Comparison of ENCODE assay signal across 23 cellular contexts in genomic region chr7:115044224-115044623, GRCh38.
DNase-seq lines count a peak whose midpoint lies in the region; ATAC-seq, FAIRE-seq and TF ChIP-seq lines count a peak whose summit lies in the region.
"Had no signal": no experiment of that assay in that cellular context is flagged by ENCODE, and none has a peak within 500 bp of the region (broad histone marks: within the 10 kb centered on the region; RNA-seq: fewer than 3 reads in every experiment).

No MANE protein-coding gene starts in this region.

- no peak overlapping the region for H3K4me3 ChIP-seq in PC-9
- H3K4me3 ChIP-seq: BLaER1 treated with 17β-estradiol and CSF1 and Interleukin-3, amounts not matched to agents 10 nM and 100 nM; GM23338; HAP-1 had no signal

- BruUV-seq in PC-9 (replicated peaks; lab: Mats Ljungman, UMichigan): no TSS peak

- ATAC-seq in left lobe of liver: peak; percentile 71
- ATAC-seq: GM23338 had no signal

- H3K9me3 Mint-ChIP-seq in activated CD4-positive, alpha-beta memory T cell treated with anti-CD3 and anti-CD28 coated beads for 36 hours: no peaks in the 10 kb centered on the region
- H3K9me3 Mint-ChIP-seq: CD14-positive monocyte; CD4-positive, alpha-beta T cell; HFFc6 had no signal

- no peaks in the 10 kb centered on the region for H3K4me1 Mint-ChIP-seq in activated CD4-positive, alpha-beta memory T cell treated with anti-CD3 and anti-CD28 coated beads for 36 hours (ENCODE audit: low read depth)
- H3K4me1 Mint-ChIP-seq: CD8-positive, alpha-beta memory T cell had no signal

- peak overlapping the region; percentile 43; the same call in 1 of the 2 replicates for H3K27ac ChIP-seq in PC-9
- H3K27ac ChIP-seq: BLaER1 treated with 17β-estradiol and CSF1 and Interleukin-3, amounts not matched to agents 10 nM and 100 nM had no signal

- FAIRE-seq in A204.1 (lab: Jason Lieb, UNC): peak; percentile 92
- FAIRE-seq: D721Med, GM12891, GM18507 had no signal

- 0 out of 2 replicates have a peak, but pooled peaks cover 7% of the 10 kb centered on the region for H3K4me1 ChIP-seq in PC-9 (replicated peaks; ENCODE audit: insufficient read depth)
- H3K4me1 ChIP-seq: BE2C; BLaER1 treated with 17β-estradiol and CSF1 and Interleukin-3, amounts not matched to agents 10 nM and 100 nM had no signal

- H3K27me3 ChIP-seq in PC-9 (ENCODE audit: insufficient read depth, low read depth): no peaks in the 10 kb centered on the region
- H3K27me3 ChIP-seq: BE2C; BLaER1 treated with 17β-estradiol and CSF1 and Interleukin-3, amounts not matched to agents 10 nM and 100 nM had no signal

- H3K36me3 ChIP-seq in PC-9 (ENCODE audit: low read depth): no peaks in the 10 kb centered on the region
- H3K36me3 ChIP-seq: BE2C; BLaER1 treated with 17β-estradiol and CSF1 and Interleukin-3, amounts not matched to agents 10 nM and 100 nM; HAP-1 had no signal

- no peak overlapping the region for H3K4me3 Mint-ChIP-seq in activated CD4-positive, alpha-beta memory T cell treated with anti-CD3 and anti-CD28 coated beads for 36 hours
- H3K4me3 Mint-ChIP-seq: CD14-positive monocyte; CD4-positive, alpha-beta T cell; CD8-positive, alpha-beta memory T cell; GM23338; HFFc6 had no signal

- H3K27ac Mint-ChIP-seq in activated CD4-positive, alpha-beta memory T cell treated with anti-CD3 and anti-CD28 coated beads for 36 hours: no peak overlapping the region
- H3K27ac Mint-ChIP-seq: CD14-positive monocyte; CD4-positive, alpha-beta T cell; CD8-positive, alpha-beta memory T cell; GM23338; HFFc6 had no signal

- H2AFZ ChIP-seq in PC-9: no peak overlapping the region
- H2AFZ ChIP-seq: GM23338 had no signal

- TF ChIP-seq CTCF in PC-9 (conservative IDR thresholded peaks at IDR 0.05): no peak

- in situ Hi-C loops in G401 (cut with HindIII; ENCODE audit: low sequenced_read_pairs): no loop called here

- H3K79me2 ChIP-seq in PC-9 (ENCODE audit: low read depth): no peaks in the 10 kb centered on the region

- intact Hi-C loops in PC-9 (cut with micrococcal nuclease; ENCODE audit: unreplicated experiment): no loop called here
- intact Hi-C loops in activated CD4-positive, alpha-beta memory T cell treated with anti-CD3 and anti-CD28 coated beads for 36 hours (cut with micrococcal nuclease): no loop called here

- H3K9me3 ChIP-seq in PC-9 (ENCODE audit: insufficient read depth, low read depth): no peaks in the 10 kb centered on the region; the same call in 1 of the 2 replicates
- H3K9me3 ChIP-seq: BE2C; BLaER1 treated with 17β-estradiol and CSF1 and Interleukin-3, amounts not matched to agents 10 nM and 100 nM; HAP-1 had no signal

- no peak for DNase-seq in PC-9
- DNase-seq in left lobe of liver (ENCODE audit: low spot score): no peak
- DNase-seq in NCI-H524 treated with DMSO at 0.1 percent for 48 hours (lab: John Stamatoyannopoulos, UW): no peak
- DNase-seq in activated CD4-positive, alpha-beta memory T cell treated with anti-CD3 and anti-CD28 coated beads for 36 hours: no peak
- DNase-seq in G401 (ENCODE audit: low spot score): no peak
- DNase-seq: ACHN; AML-193; BE2C; CD4-positive, alpha-beta T cell; CD8-positive, alpha-beta memory T cell; DMS 273 treated with DMSO at 0.1 percent for 48 hours; DMS79; EL; GF-D8; HFFc6 had no signal

- no peaks in the 10 kb centered on the region for H4K20me1 ChIP-seq in PC-9 (ENCODE audit: insufficient read depth)
- H4K20me1 ChIP-seq: BLaER1 treated with 17β-estradiol and CSF1 and Interleukin-3, amounts not matched to agents 10 nM and 100 nM had no signal

- peaks cover 3% of the 10 kb centered on the region; the same call in 1 of the 2 replicates for H3F3A ChIP-seq in PC-9 (ENCODE audit: insufficient read depth, low read depth)

- CTCF ChIA-PET in PC-9 (lab: Charles Lee): no interaction called here
- CTCF ChIA-PET in activated CD4-positive, alpha-beta memory T cell treated with anti-CD3 and anti-CD28 coated beads for 36 hours (lab: Charles Lee): interaction anchor here (1.0 kb wide), 1 partner anchor 179 kb away, joined by 4 read pairs; no protein-coding TSS in a partner anchor

- POLR2A ChIA-PET in PC-9 (lab: Charles Lee; ENCODE audit: unreplicated experiment): no interaction called here
- POLR2A ChIA-PET in activated CD4-positive, alpha-beta memory T cell treated with anti-CD3 and anti-CD28 coated beads for 36 hours (lab: Charles Lee): no interaction called here

- H3K4me2 ChIP-seq in PC-9: no peak overlapping the region
- H3K4me2 ChIP-seq: BLaER1 treated with 17β-estradiol and CSF1 and Interleukin-3, amounts not matched to agents 10 nM and 100 nM; GM23338 had no signal

- H3K9me2 ChIP-seq in PC-9 (ENCODE audit: insufficient read depth): no peaks in the 10 kb centered on the region

- H3K36me3 Mint-ChIP-seq in activated CD4-positive, alpha-beta memory T cell treated with anti-CD3 and anti-CD28 coated beads for 36 hours: no peaks in the 10 kb centered on the region
- H3K36me3 Mint-ChIP-seq: CD14-positive monocyte had no signal

- H3K27me3 Mint-ChIP-seq in activated CD4-positive, alpha-beta memory T cell treated with anti-CD3 and anti-CD28 coated beads for 36 hours: peaks cover 2% of the 10 kb centered on the region
- H3K27me3 Mint-ChIP-seq: CD4-positive, alpha-beta T cell had no signal
